ENCODE assay signal across 13 cellular contexts in genomic region chr7:114988755-114989154, GRCh38.
A peak's percentile ranks its signal among the peaks of the same experiment; 100 is the strongest.
DNase-seq lines count a peak whose midpoint lies in the region; ATAC-seq, FAIRE-seq and TF ChIP-seq lines count a peak whose summit lies in the region.
"Had no signal": no experiment of that assay in that cellular context is flagged by ENCODE, and none has a peak within 500 bp of the region (broad histone marks: within the 10 kb centered on the region; RNA-seq: fewer than 3 reads in every experiment).

No MANE protein-coding gene starts in this region.

- H3K9me3 ChIP-seq in H1 (ENCODE audit: insufficient read depth in 2 of 2, low read depth in 1 of 2, low read length in 1 of 2) (no peaks in the 10 kb centered on the region), lung (ENCODE audit: control insufficient read depth in 2 of 2, insufficient read depth in 1 of 2, low read length in 1 of 2) (no peaks in the 10 kb centered on the region)
- H3K9me3 ChIP-seq: BE2C had no signal

- no peak overlapping the region for H2BK120ac ChIP-seq in H1 (replicated peaks; ENCODE audit: low read depth, low read length)

- no peak overlapping the region for H3K23ac ChIP-seq in H1 (ENCODE audit: insufficient read length)

- H3K27ac Mint-ChIP-seq in T-helper 2 cell treated with Interferon-gamma antibody and Interleukin-4, amounts not matched to agents 5 μg/mL and 100 μg/mL, for 36 hours = no peak overlapping the region
- H3K27ac Mint-ChIP-seq: memory B cell had no signal

- H4K20me1 ChIP-seq in H1 (replicated peaks in 1 of 2; ENCODE audit: control insufficient read depth in 1 of 2, insufficient read depth in 2 of 2, low read length in 2 of 2) = no peaks in the 10 kb centered on the region

- H3K18ac ChIP-seq in H1 (ENCODE audit: extremely low read depth, low read length) = peak overlapping the region; percentile 21; the same call in 1 of the 2 replicates

- peaks cover 11% of the 10 kb centered on the region for H3K9me3 Mint-ChIP-seq in T-helper 2 cell treated with Interferon-gamma antibody and Interleukin-4, amounts not matched to agents 5 μg/mL and 100 μg/mL, for 36 hours
- H3K9me3 Mint-ChIP-seq: activated T-cell treated with anti-CD3 and anti-CD28 coated beads, Interleukin-2, amount 50 U/mL, for 4 hours had no signal

- no peaks in the 10 kb centered on the region for H3K79me2 ChIP-seq in H1 (ENCODE audit: control insufficient read depth in 1 of 2, insufficient read depth in 2 of 2, low read length in 2 of 2)

- no peak overlapping the region for H2BK5ac ChIP-seq in H1 (ENCODE audit: low read depth, low read length)

- H3K56ac ChIP-seq in H1 (replicated peaks; ENCODE audit: insufficient read length, low read depth, low read length) = no peak overlapping the region

- WGBS in H1 (ENCODE audit: extremely low coverage in 1 of 2, insufficient coverage in 1 of 2, insufficient read length in 1 of 2, insufficient replicate concordance in 2 of 2, low coverage in 1 of 2, low lambda C conversion rate in 2 of 2, missing lambda C conversion rate in 1 of 2), 2 experiments = 91% methylated on average over 2 of the region's 2 CpGs; no CpG with 5 or more reads in 1 of the 2 experiments
- 49 to 52% methylated on average over 2 of the region's 2 CpGs for WGBS in lung, 2 donors

- H3K14ac ChIP-seq in H1 (ENCODE audit: insufficient read length) = no peak overlapping the region

- no peak overlapping the region for H2AFZ ChIP-seq in H1 (ENCODE audit: low read length)

- no peak overlapping the region for H2BK20ac ChIP-seq in H1 (ENCODE audit: low read length)

- H3K4me3 Mint-ChIP-seq in T-helper 2 cell treated with Interferon-gamma antibody and Interleukin-4, amounts not matched to agents 5 μg/mL and 100 μg/mL, for 36 hours = no peak overlapping the region
- H3K4me3 Mint-ChIP-seq: activated T-cell treated with anti-CD3 and anti-CD28 coated beads, Interleukin-2, amount 50 U/mL, for 4 hours; memory B cell had no signal

- no peak overlapping the region for H4K5ac ChIP-seq in H1 (ENCODE audit: insufficient read length, low read depth, low read length)

- peaks cover 22% of the 10 kb centered on the region for H3K4me1 Mint-ChIP-seq in T-helper 2 cell treated with Interferon-gamma antibody and Interleukin-4, amounts not matched to agents 5 μg/mL and 100 μg/mL, for 36 hours (ENCODE audit: low read depth)

- H3K4me1 ChIP-seq in H1 (replicated peaks in 1 of 4; ENCODE audit: control insufficient read depth in 3 of 4, insufficient read depth in 4 of 4, low read length in 3 of 4) = peaks cover 2 to 11% (median 3%) of the 10 kb centered on the region in 4 experiments; a peak in 5 of 7 replicates
- peaks cover 0 to 17% of the 10 kb centered on the region in 2 donors for H3K4me1 ChIP-seq in lung (ENCODE audit: control insufficient read depth in 2 of 2, insufficient read depth in 2 of 2, low read length in 2 of 2)
- H3K4me1 ChIP-seq: BE2C had no signal

- H3K23me2 ChIP-seq in H1 (ENCODE audit: low read depth, low read length) = no peaks in the 10 kb centered on the region

- no peak overlapping the region for H3K4me2 ChIP-seq in H1 (ENCODE audit: insufficient read depth in 1 of 2, low read depth in 2 of 2, low read length in 2 of 2)

- ATAC-seq in lung (ENCODE audit: insufficient read depth, low FRiP score) (peak; percentile 75), HG02610 (IDR thresholded peaks at IDR 0.05; ENCODE audit: unreplicated experiment) (no peak)
- ATAC-seq: activated T-cell treated with anti-CD3 and anti-CD28 coated beads, Interleukin-2, amount 50 U/mL, for 4 hours; stimulated activated naive CD8-positive, alpha-beta T cell treated with anti-CD3 and anti-CD28 coated beads, Interleukin-15, Interleukin-2, amounts not matched to agents 100 U/mL and 50 U/mL, for 24 hours had no signal

- CTCF ChIA-PET in H1 (lab: Charles Lee; ENCODE audit: partially characterized antibody) = interaction anchor here (1.9 kb wide), 1 partner anchor 124 kb away, joined by 5 read pairs; no protein-coding TSS in a partner anchor

- peaks cover 62% of the 10 kb centered on the region for H3K36me3 Mint-ChIP-seq in T-helper 2 cell treated with Interferon-gamma antibody and Interleukin-4, amounts not matched to agents 5 μg/mL and 100 μg/mL, for 36 hours (ENCODE audit: low read depth)

- no peaks in the 10 kb centered on the region for H3K36me3 ChIP-seq in H1 (ENCODE audit: control insufficient read depth in 2 of 4, insufficient read depth in 4 of 4, low read length in 3 of 4)
- no peaks in the 10 kb centered on the region for H3K36me3 ChIP-seq in lung (ENCODE audit: control insufficient read depth in 2 of 2, insufficient read depth in 2 of 2, low read length in 2 of 2)
- H3K36me3 ChIP-seq: BE2C had no signal

- no peak overlapping the region for H2BK15ac ChIP-seq in H1 (ENCODE audit: low read length)

- no peak overlapping the region for H4K8ac ChIP-seq in H1 (ENCODE audit: extremely low read depth, insufficient read depth, low read length)

- in situ Hi-C loops in ACHN (cut with HindIII; ENCODE audit: low pct_ligation_motif_present, low pct_unique_long_range_greater_than_20kb, low sequenced_read_pairs) = no loop called here

- H4K91ac ChIP-seq in H1 (replicated peaks; ENCODE audit: insufficient read length, low read length) = no peak overlapping the region

- TF ChIP-seq POLR2A in H1 (IDR thresholded peaks at IDR 0.05; ENCODE audit: control extremely low read depth in 1 of 2, low read depth in 2 of 2, low read length in 2 of 2) = no peak

- no peak overlapping the region for H3K4ac ChIP-seq in H1 (replicated peaks; ENCODE audit: insufficient read length, low read depth, low read length)

- DNase-seq in ACHN (peak; percentile 53), LHCN-M2 (ENCODE audit: low read depth) (peak; percentile 87), H1 (ENCODE audit: low read depth in 1 of 2, low spot score in 2 of 2) (no peak), lung (ENCODE audit: low spot score) (peak; percentile 58), amniotic stem cell (lab: John Stamatoyannopoulos, UW) (no peak), cerebellar cortex (ENCODE audit: low spot score) (no peak)
- no peak for DNase-seq in T-helper 2 cell treated with Interferon-gamma antibody and Interleukin-4, amounts not matched to agents 5 μg/mL and 100 μg/mL, for 36 hours (ENCODE audit: low spot score)
- DNase-seq: activated T-cell treated with anti-CD3 and anti-CD28 coated beads, Interleukin-2, amount 50 U/mL, for 4 hours; BE2C; NCI-H774; stimulated activated naive CD8-positive, alpha-beta T cell treated with anti-CD3 and anti-CD28 coated beads, Interleukin-15, Interleukin-2, amounts not matched to agents 100 U/mL and 50 U/mL, for 24 hours had no signal

- no peak for TF ChIP-seq EP300 in H1 (IDR thresholded peaks at IDR 0.05; ENCODE audit: borderline replicate concordance in 1 of 2, low read depth in 2 of 2, low read length in 2 of 2)

- H2BK12ac ChIP-seq in H1 (ENCODE audit: low read depth, low read length) = no peak overlapping the region

- POLR2A ChIA-PET in H1 (lab: Charles Lee; ENCODE audit: partially characterized antibody) = no interaction called here

- H3K27ac ChIP-seq in H1 (ENCODE audit: low read depth, low read length) = no peak overlapping the region
- H3K27ac ChIP-seq in lung (ENCODE audit: low read depth in 1 of 2, low read length in 1 of 2) = peak overlapping the region in 1 of 2 donors; percentile 57

- H3K27me3 Mint-ChIP-seq in T-helper 2 cell treated with Interferon-gamma antibody and Interleukin-4, amounts not matched to agents 5 μg/mL and 100 μg/mL, for 36 hours (ENCODE audit: low read depth) = no peaks in the 10 kb centered on the region
- H3K27me3 Mint-ChIP-seq: memory B cell had no signal

- no peak overlapping the region for H2AK5ac ChIP-seq in H1 (ENCODE audit: low read depth, low read length)

- H3K79me1 ChIP-seq in H1 (ENCODE audit: low read depth, low read length) = no peaks in the 10 kb centered on the region

- TF ChIP-seq RAD21 in H1 (IDR thresholded peaks at IDR 0.05 in 1 of 2, conservative IDR thresholded peaks at IDR 0.05 in 1 of 2; ENCODE audit: low read depth in 2 of 2, low read length in 2 of 2) = no peak

- no peak for TF ChIP-seq CTCF in H1 (IDR thresholded peaks at IDR 0.05; ENCODE audit: control extremely low read depth in 1 of 3, insufficient read depth in 1 of 3, low read depth in 1 of 3, low read length in 3 of 3)
- no peak for TF ChIP-seq CTCF in lung (IDR thresholded peaks at IDR 0.05; ENCODE audit: control extremely low read depth, extremely low read depth)

- no peak overlapping the region for H3K4me3 ChIP-seq in H1 (ENCODE audit: extremely low read depth in 1 of 4, insufficient read depth in 2 of 4, low read depth in 3 of 4, low read length in 4 of 4)
- no peak overlapping the region for H3K4me3 ChIP-seq in lung

- no peak for FAIRE-seq in H1 (lab: Jason Lieb, UNC)

- H3K27me3 ChIP-seq in H1 (replicated peaks in 1 of 4; ENCODE audit: control insufficient read depth in 3 of 4, extremely low read depth in 1 of 4, insufficient read depth in 3 of 4, low read length in 3 of 4) (no peaks in the 10 kb centered on the region), lung (ENCODE audit: control insufficient read depth, insufficient read depth) (no peaks in the 10 kb centered on the region)
- H3K27me3 ChIP-seq: BE2C had no signal

- H3K9ac ChIP-seq in H1 (replicated peaks in 1 of 4; ENCODE audit: extremely low read depth in 1 of 4, low read depth in 3 of 4, low read length in 3 of 4) = no peak overlapping the region

TF ChIP-seq in H1, 55 proteins besides CTCF, POLR2A, EP300 and RAD21 (continues in another document):
- no peak for TF ChIP-seq NRF1 (IDR thresholded peaks at IDR 0.05; ENCODE audit: low read depth, low read length)
- TF ChIP-seq, protein P1, sequence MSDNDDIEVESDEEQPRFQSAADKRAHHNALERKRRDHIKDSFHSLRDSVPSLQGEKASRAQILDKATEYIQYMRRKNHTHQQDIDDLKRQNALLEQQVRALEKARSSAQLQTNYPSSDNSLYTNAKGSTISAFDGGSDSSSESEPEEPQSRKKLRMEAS (IDR thresholded peaks at IDR 0.05) = no peak
- TF ChIP-seq CREB1 (IDR thresholded peaks at IDR 0.05) = no peak
- TF ChIP-seq SIRT6 (IDR thresholded peaks at IDR 0.05; ENCODE audit: low read length) = no peak
- no peak for TF ChIP-seq GABPA (IDR thresholded peaks at IDR 0.05; ENCODE audit: borderline replicate concordance, insufficient read depth, low read length)
- TF ChIP-seq PHF8 (conservative IDR thresholded peaks at IDR 0.05; ENCODE audit: low read depth, low read length) = no peak
- TF ChIP-seq TCF12 (IDR thresholded peaks at IDR 0.05; ENCODE audit: low read depth, low read length) = no peak
- no peak for TF ChIP-seq ASH2L (IDR thresholded peaks at IDR 0.05; ENCODE audit: low read length)
- TF ChIP-seq E2F6 (IDR thresholded peaks at IDR 0.05) = no peak

Comparison
In these comparisons a context has a peak if more than half of its experiments do, and no peak if none do; other contexts are left out.
1. DNase-seq: peak in ACHN (single experiment), LHCN-M2 (single experiment) and lung (single experiment); none in H1 (0 of 2), amniotic stem cell (single experiment), T-helper 2 cell treated with Interferon-gamma antibody and Interleukin-4, amounts not matched to agents 5 μg/mL and 100 μg/mL, for 36 hours (single experiment) and cerebellar cortex (single experiment).